Comparison of ENCODE assay signal across 10 cellular contexts in the genomic region with DNA sequence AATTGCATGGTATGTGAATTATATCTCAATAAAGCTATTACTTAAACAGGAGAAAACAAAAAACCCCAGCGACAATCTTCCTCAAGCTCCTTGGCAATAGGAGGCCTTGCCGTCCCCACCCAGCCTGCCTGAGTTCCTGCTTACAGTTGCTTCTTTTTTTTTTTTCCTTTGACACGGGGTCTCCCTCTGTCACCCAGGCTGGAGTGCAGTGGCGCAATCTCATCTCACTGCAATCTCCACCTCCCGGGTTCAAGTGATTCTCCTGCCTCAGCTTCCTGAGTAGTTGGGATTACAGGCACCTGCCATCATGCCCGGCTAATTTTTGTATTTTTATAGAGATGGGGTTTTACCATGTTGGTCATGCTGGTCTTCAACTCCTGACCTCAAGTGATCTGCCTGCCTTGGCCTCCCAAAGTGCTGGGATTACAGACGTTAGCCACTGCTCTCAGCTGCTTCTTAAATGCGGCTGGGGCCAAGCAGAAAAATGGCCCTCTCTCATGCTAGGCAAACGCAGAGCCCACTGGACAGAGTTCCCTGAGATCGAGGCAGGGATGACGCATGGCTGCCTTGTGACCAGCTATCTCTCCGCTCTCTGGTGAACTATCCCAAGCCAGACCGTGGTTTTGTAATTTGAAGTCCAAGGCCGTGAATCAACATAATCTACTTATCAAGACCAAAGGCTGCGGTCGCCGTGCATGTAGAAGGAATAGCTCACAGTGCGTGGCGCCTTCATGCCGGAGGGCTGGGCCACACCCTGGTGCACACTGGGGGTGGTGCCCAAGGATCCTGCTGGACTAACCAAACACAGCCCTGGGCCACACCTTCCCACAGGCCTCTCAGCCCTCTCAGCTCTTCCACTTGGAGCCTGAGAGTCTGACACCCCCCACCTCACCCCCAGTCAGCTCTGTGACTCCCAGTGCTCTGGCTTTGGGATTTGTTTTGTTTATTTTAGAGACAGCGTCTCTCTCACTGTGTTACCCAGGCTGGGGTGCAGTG.
DNase-seq lines count a peak whose midpoint lies in the region; ATAC-seq and TF ChIP-seq lines count a peak whose summit lies in the region.
"Had no signal": no experiment of that assay in that cellular context is flagged by ENCODE, and none has a peak within 500 bp of the region (broad histone marks: within the 10 kb centered on the region; RNA-seq: fewer than 3 reads in every experiment).

No MANE protein-coding gene starts in this region.

- H3K27ac ChIP-seq in thyroid gland = peak overlapping the region in 1 of 3 donors; percentile 56

- no peaks in the 10 kb centered on the region for H3K36me3 ChIP-seq in thyroid gland

- 48 to 65% methylated on average over 17 to 21 of the region's 21 CpGs for WGBS in thyroid gland, 2 donors

- TF ChIP-seq CTCF in fibroblast of villous mesenchyme (IDR thresholded peaks at IDR 0.05; ENCODE audit: insufficient read depth, low read depth, low read length) = no peak
- TF ChIP-seq CTCF in thyroid gland (IDR thresholded peaks at IDR 0.05) = no peak
- TF ChIP-seq CTCF in GM20000 (IDR thresholded peaks at IDR 0.05; ENCODE audit: extremely low read depth, missing control alignments) = no peak

- no peaks in the 10 kb centered on the region for H3K27me3 ChIP-seq in thyroid gland

- H3K9me3 ChIP-seq in thyroid gland = no peaks in the 10 kb centered on the region

- intact Hi-C loops in thyroid gland (cut with DNase I) = no loop called here

- no peak for TF ChIP-seq POLR2A in thyroid gland (IDR thresholded peaks at IDR 0.05)

- peak; percentile 100 for DNase-seq in HT1080 (ENCODE audit: low read depth)
- DNase-seq in SK-N-DZ (ENCODE audit: low spot score) = peak; percentile 66
- DNase-seq in fibroblast of villous mesenchyme (ENCODE audit: low read depth) = peak; percentile 100
- peak; percentile 77 to 92 for DNase-seq in thyroid gland
- DNase-seq in GM20000 (ENCODE audit: low spot score) = no peak
- DNase-seq: H9, SHP77 had no signal

- no peak overlapping the region for H3K4me3 ChIP-seq in fibroblast of villous mesenchyme (ENCODE audit: low read depth, low read length)
- no peak overlapping the region for H3K4me3 ChIP-seq in thyroid gland (replicated peaks in 1 of 3)
- H3K4me3 ChIP-seq: GM12878 had no signal

- peaks cover 15 to 21% of the 10 kb centered on the region in 2 donors for H3K4me1 ChIP-seq in thyroid gland

- ATAC-seq in GM18868 (IDR thresholded peaks at IDR 0.05; ENCODE audit: unreplicated experiment) = no peak
- ATAC-seq in GM19351 (IDR thresholded peaks at IDR 0.05; ENCODE audit: unreplicated experiment) = no peak
- ATAC-seq: GM12878 had no signal
